1 cellular context compared by ENCODE assay signal in genomic region chr5:173271371-173271770, GRCh38.
TF ChIP-seq lines count a peak whose summit lies in the region.

No MANE protein-coding gene starts in this region.

TF ChIP-seq in HepG2, 621 proteins besides CTCF, POLR2A, EP300 and RAD21:
- peak; percentile 89 for TF ChIP-seq ZNF263 (CRISPR knock-in tag; IDR thresholded peaks at IDR 0.05)
- no peak for TF ChIP-seq SMYD3 (CRISPR knock-in tag; IDR thresholded peaks at IDR 0.05)
- TF ChIP-seq ZNF557 (CRISPR knock-in tag; IDR thresholded peaks at IDR 0.05), result no peak
